ENCODE assay signal across 8 cellular contexts in genomic region chr4:70838972-70839536, GRCh38. TPM values are rescaled to one million over a fixed set of nuclear protein-coding genes. Genes with fewer than 3 reads are reported as not detected.
A peak's percentile ranks its signal among the peaks of the same experiment; 100 is the strongest.
DNase-seq lines count a peak whose midpoint lies in the region; ATAC-seq and TF ChIP-seq lines count a peak whose summit lies in the region.

No MANE protein-coding gene starts in this region.

- no peak overlapping the region for H3K23ac ChIP-seq in trophoblast cell (ENCODE audit: low read length)

- H2BK5ac ChIP-seq in trophoblast cell (ENCODE audit: low read depth, low read length, poor library complexity), result peak overlapping the region; percentile 81

- WGBS in trophoblast cell (ENCODE audit: extremely low coverage, insufficient coverage, insufficient read length), result no CpG with 5 or more reads among the region's 63 CpGs
- 1% methylated on average over 22 of the region's 63 CpGs; no CpG with 5 or more reads in 1 of the 2 donors for WGBS in tibial nerve, 2 donors

- H2AFZ ChIP-seq in trophoblast cell (ENCODE audit: insufficient read depth, low read length, poor library complexity), result peak overlapping the region; percentile 38

- peak in 1 of 2 donors; percentile 44 for TF ChIP-seq EP300 in tibial nerve (IDR thresholded peaks at IDR 0.05)

- TF ChIP-seq CTCF in tibial nerve (IDR thresholded peaks at IDR 0.05), result no peak

- peaks cover 24% of the 10 kb centered on the region for H3K79me2 ChIP-seq in trophoblast cell (ENCODE audit: control insufficient read depth, insufficient read depth, low read length, poor library complexity)

- no peaks in the 10 kb centered on the region for H3K27me3 ChIP-seq in trophoblast cell (ENCODE audit: insufficient read depth, low read length)
- no peaks in the 10 kb centered on the region for H3K27me3 ChIP-seq in tibial nerve

- in situ Hi-C loops in KBM-7 (cut with MboI; ENCODE audit: low pct_unique_long_range_greater_than_20kb, low sequenced_read_pairs), result no loop called here

- peak overlapping the region; percentile 95 for H3K4me3 ChIP-seq in trophoblast cell (ENCODE audit: low read depth, low read length)
- H3K4me3 ChIP-seq in tibial nerve, result peak overlapping the region; percentile 87 to 100 (median 94)

- no peak for TF ChIP-seq POLR2A in tibial nerve (IDR thresholded peaks at IDR 0.05)

- H3K27me3 Mint-ChIP-seq in activated naive CD8-positive, alpha-beta T cell treated with anti-CD3 and anti-CD28 coated beads, Interleukin-2, amount 10 ng/mL, durations not matched to agents 7 days and 5 days, result no peaks in the 10 kb centered on the region

- peaks cover 22% of the 10 kb centered on the region for H3K4me1 Mint-ChIP-seq in activated naive CD8-positive, alpha-beta T cell treated with anti-CD3 and anti-CD28 coated beads, Interleukin-2, amount 10 ng/mL, durations not matched to agents 7 days and 5 days

- H4K8ac ChIP-seq in trophoblast cell (ENCODE audit: low read depth, low read length), result peak overlapping the region; percentile 81

- H3K27ac ChIP-seq in trophoblast cell (ENCODE audit: low read depth, low read length), result peak overlapping the region; percentile 52
- peak overlapping the region; percentile 78 to 96 (median 93) for H3K27ac ChIP-seq in tibial nerve

- H3K4me3 Mint-ChIP-seq in activated naive CD8-positive, alpha-beta T cell treated with anti-CD3 and anti-CD28 coated beads, Interleukin-2, amount 10 ng/mL, durations not matched to agents 7 days and 5 days, result peak overlapping the region; percentile 97

- H4K91ac ChIP-seq in trophoblast cell (ENCODE audit: low read depth, low read length), result peak overlapping the region; percentile 93

- intact Hi-C loops in cardiac septum (cut with DNase I), result loop anchor here (1.0 to 2.0 kb wide), 3 partner anchors 64 to 151 kb away; partner anchors contain the start of genes MOB1B and UTP3

- no peaks in the 10 kb centered on the region for H3K9me3 Mint-ChIP-seq in activated naive CD8-positive, alpha-beta T cell treated with anti-CD3 and anti-CD28 coated beads, Interleukin-2, amount 10 ng/mL, durations not matched to agents 7 days and 5 days

- no peak overlapping the region for H2AK5ac ChIP-seq in trophoblast cell (ENCODE audit: low read length)

- DNase-seq in GDM1 (lab: John Stamatoyannopoulos, UW) (peak; percentile 75), KBM-7 (peak; percentile 75), SKM-1 treated with dmso at 0.1 percent for 144 hours (lab: John Stamatoyannopoulos, UW; ENCODE audit: unreplicated experiment) (peak; percentile 58), cardiac septum (ENCODE audit: low spot score) (peak; percentile 86), trophoblast cell (peak; percentile 33 to 66), tibial nerve (ENCODE audit: low spot score in 2 of 2) (peak; percentile 24 to 33)
- peak; percentile 74 for DNase-seq in activated naive CD8-positive, alpha-beta T cell treated with anti-CD3 and anti-CD28 coated beads, Interleukin-2, amount 10 ng/mL, durations not matched to agents 7 days and 5 days

- peak overlapping the region; percentile 13 for H3K18ac ChIP-seq in trophoblast cell (ENCODE audit: low read length)

- H3K27ac Mint-ChIP-seq in activated naive CD8-positive, alpha-beta T cell treated with anti-CD3 and anti-CD28 coated beads, Interleukin-2, amount 10 ng/mL, durations not matched to agents 7 days and 5 days, result peak overlapping the region; percentile 94

- H3K9me3 ChIP-seq in trophoblast cell (ENCODE audit: insufficient read depth, low read depth, low read length) (no peaks in the 10 kb centered on the region), tibial nerve (no peaks in the 10 kb centered on the region)

- peak overlapping the region; percentile 79 for H3K4me2 ChIP-seq in trophoblast cell (ENCODE audit: low read length)

- peak overlapping the region; percentile 70 for H2BK120ac ChIP-seq in trophoblast cell (ENCODE audit: insufficient read depth, low read length, poor library complexity)

- peak; percentile 22 for ATAC-seq in GM21786 (IDR thresholded peaks at IDR 0.05; ENCODE audit: unreplicated experiment)
- peak; percentile 60 for ATAC-seq in activated naive CD8-positive, alpha-beta T cell treated with anti-CD3 and anti-CD28 coated beads, Interleukin-2, amount 10 ng/mL, durations not matched to agents 7 days and 5 days (ENCODE audit: low read depth)

- H2BK12ac ChIP-seq in trophoblast cell (ENCODE audit: low read length), result no peak overlapping the region

- POLR2A ChIA-PET in activated naive CD8-positive, alpha-beta T cell treated with anti-CD3 and anti-CD28 coated beads, Interleukin-2, amount 10 ng/mL, durations not matched to agents 7 days and 5 days (lab: Charles Lee), result interaction anchor here (0.6 to 3.1 kb wide), 15 partner anchors 10 to 349 kb away, joined by 3 to 35 read pairs (median 5); partner anchors contain the start of genes DCK and MOB1B

- peaks cover 13% of the 10 kb centered on the region for H3K36me3 Mint-ChIP-seq in activated naive CD8-positive, alpha-beta T cell treated with anti-CD3 and anti-CD28 coated beads, Interleukin-2, amount 10 ng/mL, durations not matched to agents 7 days and 5 days

- H3K14ac ChIP-seq in trophoblast cell (ENCODE audit: low read length), result peak overlapping the region; percentile 92

- peaks cover 10% of the 10 kb centered on the region for H3K79me1 ChIP-seq in trophoblast cell (ENCODE audit: low read length)

- peak overlapping the region; percentile 80 for H3K4ac ChIP-seq in trophoblast cell (ENCODE audit: low read depth, low read length)

- peak overlapping the region; percentile 95 for H4K12ac ChIP-seq in trophoblast cell (ENCODE audit: low read depth, low read length)

- H3K4me1 ChIP-seq in trophoblast cell (ENCODE audit: control insufficient read depth in 1 of 2, insufficient read depth in 2 of 2, low read length in 2 of 2) (peaks cover 2 to 3% of the 10 kb centered on the region in 2 experiments), tibial nerve (peaks cover 0 to 28% (median 16%) of the 10 kb centered on the region in 4 donors)

- peak overlapping the region; percentile 98 for H3K9ac ChIP-seq in trophoblast cell (ENCODE audit: low read length)

- peaks cover 11 to 12% of the 10 kb centered on the region in 2 experiments for H3K36me3 ChIP-seq in trophoblast cell (ENCODE audit: control insufficient read depth in 1 of 2, insufficient read depth in 2 of 2, low read length in 2 of 2)
- peaks cover 0 to 18% (median 0%) of the 10 kb centered on the region in 3 donors for H3K36me3 ChIP-seq in tibial nerve

RNA-seq across cellular contexts. Expression of gene GRSF1, which starts 0.6 kb away (rescaled TPM):
- 10 to 100 TPM; 58.6 to 61.0 TPM for total RNA-seq in activated naive CD8-positive, alpha-beta T cell treated with anti-CD3 and anti-CD28 coated beads, Interleukin-2, amount 10 ng/mL, durations not matched to agents 7 days and 5 days
- 83.5 TPM for total RNA-seq in cardiac septum
- polyA plus RNA-seq in trophoblast cell (2013), result 44.5 and 46.4 TPM in 2 replicates
- 10 to 100 TPM; 33.3 to 45.9 (median 40.6) TPM for total RNA-seq in tibial nerve

Comparison
In these comparisons a context has a peak if more than half of its experiments do, and no peak if none do; other contexts are left out.
1. Peak in every context shown above with its lines: DNase-seq, ATAC-seq, H3K4me3 ChIP-seq and H3K27ac ChIP-seq.
2. DNase-seq: peak in every context shown above with its lines; median percentile 86 in cardiac septum; 75 in GDM1; 75 in KBM-7; 74 in activated naive CD8-positive, alpha-beta T cell treated with anti-CD3 and anti-CD28 coated beads, Interleukin-2, amount 10 ng/mL, durations not matched to agents 7 days and 5 days; 58 in SKM-1 treated with dmso at 0.1 percent for 144 hours; 50 in trophoblast cell; 28 in tibial nerve.